Comparison of ENCODE assay signal across 8 cellular contexts in genomic region chr20:62740286-62741141, GRCh38. TPM values are rescaled to one million over a fixed set of nuclear protein-coding genes. Genes with fewer than 3 reads are reported as not detected.
DNase-seq lines count a peak whose midpoint lies in the region; ATAC-seq and TF ChIP-seq lines count a peak whose summit lies in the region.

No MANE protein-coding gene starts in this region.

- intact Hi-C loops in left ventricle myocardium inferior (cut with micrococcal nuclease) = no loop called here

- H3K9me3 ChIP-seq in RWPE2 (ENCODE audit: severe bottlenecking) (no peaks in the 10 kb centered on the region), left ventricle myocardium inferior (replicated peaks) (no peaks in the 10 kb centered on the region)

- no peak overlapping the region for H3K4me3 ChIP-seq in RWPE2 (ENCODE audit: severe bottlenecking)
- H3K4me3 ChIP-seq in left ventricle myocardium inferior = peak overlapping the region; percentile 32

- H3K4me1 ChIP-seq in RWPE2 (ENCODE audit: insufficient read depth, poor library complexity, severe bottlenecking) = peaks cover 38% of the 10 kb centered on the region
- peaks cover 18% of the 10 kb centered on the region for H3K4me1 ChIP-seq in left ventricle myocardium inferior

- peak; percentile 73 for TF ChIP-seq CTCF in RWPE2 (IDR thresholded peaks at IDR 0.05; ENCODE audit: poor library complexity, severe bottlenecking)
- TF ChIP-seq CTCF in left ventricle myocardium inferior (IDR thresholded peaks at IDR 0.05; ENCODE audit: borderline replicate concordance) = no peak

- peak; percentile 99 for DNase-seq in RWPE2 (ENCODE audit: low spot score)
- DNase-seq in activated effector memory CD4-positive, alpha-beta T cell treated with Interleukin-2 at 50 U/mL for 16 hours = peak; percentile 83
- peak; percentile 15 for DNase-seq in left ventricle myocardium inferior
- peak; percentile 64 for DNase-seq in stimulated activated CD4-positive, alpha-beta T cell treated with anti-CD3 and anti-CD28 coated beads, Interleukin-4, amount 100 ng/mL, for 1 hour
- no peak for DNase-seq in nucleus accumbens (lab: John Stamatoyannopoulos, UW)

- ATAC-seq in GM18517 (IDR thresholded peaks at IDR 0.05; ENCODE audit: unreplicated experiment) (peak; percentile 78), HG03045 (IDR thresholded peaks at IDR 0.05; ENCODE audit: unreplicated experiment) (peak; percentile 60), RWPE2 (ENCODE audit: low read depth) (peak; percentile 87), HG02678 (IDR thresholded peaks at IDR 0.05; ENCODE audit: unreplicated experiment) (no peak)

- H3K27ac ChIP-seq in RWPE2 (ENCODE audit: poor library complexity, severe bottlenecking) = peak overlapping the region; percentile 92
- no peak overlapping the region for H3K27ac ChIP-seq in left ventricle myocardium inferior (replicated peaks)

- H3K36me3 ChIP-seq in RWPE2 (ENCODE audit: low read depth) (no peaks in the 10 kb centered on the region), left ventricle myocardium inferior (no peaks in the 10 kb centered on the region)

- no peaks in the 10 kb centered on the region for H3K27me3 ChIP-seq in RWPE2 (ENCODE audit: insufficient read depth, poor library complexity, severe bottlenecking)
- H3K27me3 ChIP-seq in left ventricle myocardium inferior (ENCODE audit: low read depth) = peaks cover 100% of the 10 kb centered on the region

RNA-seq across cellular contexts. Expression of gene NTSR1, which starts 31.9 kb away (rescaled TPM):
- not detected for total RNA-seq in left ventricle myocardium inferior

RNA-seq across cellular contexts. Expression of gene MRGBP, which starts 55.8 kb away (rescaled TPM):
- total RNA-seq in left ventricle myocardium inferior = 9.8 TPM

Comparison
In these comparisons a context has a peak if more than half of its experiments do, and no peak if none do; other contexts are left out.
1. DNase-seq: peak in RWPE2 (single experiment), activated effector memory CD4-positive, alpha-beta T cell treated with Interleukin-2 at 50 U/mL for 16 hours (single experiment), left ventricle myocardium inferior (single experiment) and stimulated activated CD4-positive, alpha-beta T cell treated with anti-CD3 and anti-CD28 coated beads, Interleukin-4, amount 100 ng/mL, for 1 hour (single experiment); none in nucleus accumbens (0 of 56).